ENCODE assay signal across 1 cellular context in genomic region chr2:190880374-190881073, GRCh38.
TF ChIP-seq lines count a peak whose summit lies in the region.

TSS of gene GLS (plus strand) at chr2:190880821. CDS start at chr2:190881085, 264 bp downstream.

TF ChIP-seq in HepG2, 621 proteins besides CTCF, POLR2A, EP300 and RAD21 (continued from another document and continues in another):
- TF ChIP-seq, protein P1, sequence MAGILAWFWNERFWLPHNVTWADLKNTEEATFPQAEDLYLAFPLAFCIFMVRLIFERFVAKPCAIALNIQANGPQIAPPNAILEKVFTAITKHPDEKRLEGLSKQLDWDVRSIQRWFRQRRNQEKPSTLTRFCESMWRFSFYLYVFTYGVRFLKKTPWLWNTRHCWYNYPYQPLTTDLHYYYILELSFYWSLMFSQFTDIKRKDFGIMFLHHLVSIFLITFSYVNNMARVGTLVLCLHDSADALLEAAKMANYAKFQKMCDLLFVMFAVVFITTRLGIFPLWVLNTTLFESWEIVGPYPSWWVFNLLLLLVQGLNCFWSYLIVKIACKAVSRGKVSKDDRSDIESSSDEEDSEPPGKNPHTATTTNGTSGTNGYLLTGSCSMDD (CRISPR knock-in tag; IDR thresholded peaks at IDR 0.05), result 0 out of 2 replicates have a peak, but pooled peaks have one; percentile 72
- TF ChIP-seq TMF1 (CRISPR knock-in tag; IDR thresholded peaks at IDR 0.05; ENCODE audit: low read depth) (no peak), AHR (CRISPR knock-in tag; IDR thresholded peaks at IDR 0.05) (peak; percentile 78; the same call in 1 of the 2 replicates), YEATS2 (CRISPR knock-in tag; IDR thresholded peaks at IDR 0.05; ENCODE audit: borderline replicate concordance) (0 out of 2 replicates have a peak, but pooled peaks have one; percentile 57), ZNF576 (CRISPR knock-in tag; IDR thresholded peaks at IDR 0.05) (no peak), ZNF280B (CRISPR knock-in tag; IDR thresholded peaks at IDR 0.05; ENCODE audit: borderline replicate concordance) (peak; percentile 72; the same call in 1 of the 2 replicates), ZNF30 (CRISPR knock-in tag; IDR thresholded peaks at IDR 0.05) (0 out of 2 replicates have a peak, but pooled peaks have one; percentile 38), MED8 (CRISPR knock-in tag; IDR thresholded peaks at IDR 0.05; ENCODE audit: insufficient replicate concordance) (peak; percentile 14), SOX6 (IDR thresholded peaks at IDR 0.05) (no peak), SOX6 (CRISPR knock-in tag; IDR thresholded peaks at IDR 0.05) (peak; percentile 41; the same call in 1 of the 2 replicates), SRF (IDR thresholded peaks at IDR 0.05; ENCODE audit: low read depth, low read length) (0 out of 2 replicates have a peak, but pooled peaks have one; percentile 28), NONO (IDR thresholded peaks at IDR 0.05) (no peak), NONO (CRISPR knock-in tag; conservative IDR thresholded peaks at IDR 0.05) (peak; percentile 48; the same call in 1 of the 2 replicates), AGO2 (optimal IDR thresholded peaks at IDR 0.05; ENCODE audit: low read depth, low read length) (peak; percentile 45), SETDB1 (CRISPR knock-in tag; IDR thresholded peaks at IDR 0.05; ENCODE audit: borderline replicate concordance) (no peak), NCOA2 (CRISPR knock-in tag; IDR thresholded peaks at IDR 0.05) (peak; percentile 62), ZNF646 (CRISPR knock-in tag; IDR thresholded peaks at IDR 0.05) (peak; percentile 74; the same call in 1 of the 2 replicates), ZNF24 (IDR thresholded peaks at IDR 0.05) (peak; percentile 50; the same call in 1 of the 2 replicates), PAWR (CRISPR knock-in tag; IDR thresholded peaks at IDR 0.05; ENCODE audit: borderline replicate concordance) (no peak), ZNF776 (CRISPR knock-in tag; IDR thresholded peaks at IDR 0.05) (no peak), FOSL2 (CRISPR knock-in tag; IDR thresholded peaks at IDR 0.05) (peak; percentile 34; the same call in 1 of the 2 replicates), SIX4 (CRISPR knock-in tag; IDR thresholded peaks at IDR 0.05) (no peak; the same call in 1 of the 2 replicates), ATF7-NPFF (CRISPR knock-in tag; IDR thresholded peaks at IDR 0.05; ENCODE audit: low read depth) (0 out of 2 replicates have a peak, but pooled peaks have one; percentile 38), KLF6 (CRISPR knock-in tag; IDR thresholded peaks at IDR 0.05) (peak; percentile 85; the same call in 1 of the 2 replicates), MEIS2 (CRISPR knock-in tag; IDR thresholded peaks at IDR 0.05) (peak; percentile 77), ISX (CRISPR knock-in tag; conservative IDR thresholded peaks at IDR 0.05) (peak; percentile 66; the same call in 1 of the 2 replicates), POLR2G (IDR thresholded peaks at IDR 0.05; ENCODE audit: low read depth, low read length) (peak; percentile 100)
- TF ChIP-seq, protein P2, sequence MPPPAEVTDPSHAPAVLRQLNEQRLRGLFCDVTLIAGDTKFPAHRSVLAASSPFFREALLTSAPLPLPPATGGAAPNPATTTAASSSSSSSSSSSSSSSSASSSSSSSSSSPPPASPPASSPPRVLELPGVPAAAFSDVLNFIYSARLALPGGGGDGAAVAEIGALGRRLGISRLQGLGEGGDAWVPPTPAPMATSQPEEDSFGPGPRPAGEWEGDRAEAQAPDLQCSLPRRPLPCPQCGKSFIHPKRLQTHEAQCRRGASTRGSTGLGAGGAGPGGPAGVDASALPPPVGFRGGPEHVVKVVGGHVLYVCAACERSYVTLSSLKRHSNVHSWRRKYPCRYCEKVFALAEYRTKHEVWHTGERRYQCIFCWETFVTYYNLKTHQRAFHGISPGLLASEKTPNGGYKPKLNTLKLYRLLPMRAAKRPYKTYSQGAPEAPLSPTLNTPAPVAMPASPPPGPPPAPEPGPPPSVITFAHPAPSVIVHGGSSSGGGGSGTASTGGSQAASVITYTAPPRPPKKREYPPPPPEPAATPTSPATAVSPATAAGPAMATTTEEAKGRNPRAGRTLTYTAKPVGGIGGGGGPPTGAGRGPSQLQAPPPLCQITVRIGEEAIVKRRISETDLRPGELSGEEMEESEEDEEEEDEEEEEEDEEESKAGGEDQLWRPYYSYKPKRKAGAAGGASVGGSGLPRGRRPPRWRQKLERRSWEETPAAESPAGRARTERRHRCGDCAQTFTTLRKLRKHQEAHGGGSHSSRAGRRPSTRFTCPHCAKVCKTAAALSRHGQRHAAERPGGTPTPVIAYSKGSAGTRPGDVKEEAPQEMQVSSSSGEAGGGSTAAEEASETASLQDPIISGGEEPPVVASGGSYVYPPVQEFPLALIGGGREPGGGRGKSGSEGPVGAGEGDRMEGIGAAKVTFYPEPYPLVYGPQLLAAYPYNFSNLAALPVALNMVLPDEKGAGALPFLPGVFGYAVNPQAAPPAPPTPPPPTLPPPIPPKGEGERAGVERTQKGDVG (CRISPR knock-in tag; IDR thresholded peaks at IDR 0.05; ENCODE audit: borderline replicate concordance), result peak; percentile 57; the same call in 1 of the 2 replicates
- TF ChIP-seq, protein P3, sequence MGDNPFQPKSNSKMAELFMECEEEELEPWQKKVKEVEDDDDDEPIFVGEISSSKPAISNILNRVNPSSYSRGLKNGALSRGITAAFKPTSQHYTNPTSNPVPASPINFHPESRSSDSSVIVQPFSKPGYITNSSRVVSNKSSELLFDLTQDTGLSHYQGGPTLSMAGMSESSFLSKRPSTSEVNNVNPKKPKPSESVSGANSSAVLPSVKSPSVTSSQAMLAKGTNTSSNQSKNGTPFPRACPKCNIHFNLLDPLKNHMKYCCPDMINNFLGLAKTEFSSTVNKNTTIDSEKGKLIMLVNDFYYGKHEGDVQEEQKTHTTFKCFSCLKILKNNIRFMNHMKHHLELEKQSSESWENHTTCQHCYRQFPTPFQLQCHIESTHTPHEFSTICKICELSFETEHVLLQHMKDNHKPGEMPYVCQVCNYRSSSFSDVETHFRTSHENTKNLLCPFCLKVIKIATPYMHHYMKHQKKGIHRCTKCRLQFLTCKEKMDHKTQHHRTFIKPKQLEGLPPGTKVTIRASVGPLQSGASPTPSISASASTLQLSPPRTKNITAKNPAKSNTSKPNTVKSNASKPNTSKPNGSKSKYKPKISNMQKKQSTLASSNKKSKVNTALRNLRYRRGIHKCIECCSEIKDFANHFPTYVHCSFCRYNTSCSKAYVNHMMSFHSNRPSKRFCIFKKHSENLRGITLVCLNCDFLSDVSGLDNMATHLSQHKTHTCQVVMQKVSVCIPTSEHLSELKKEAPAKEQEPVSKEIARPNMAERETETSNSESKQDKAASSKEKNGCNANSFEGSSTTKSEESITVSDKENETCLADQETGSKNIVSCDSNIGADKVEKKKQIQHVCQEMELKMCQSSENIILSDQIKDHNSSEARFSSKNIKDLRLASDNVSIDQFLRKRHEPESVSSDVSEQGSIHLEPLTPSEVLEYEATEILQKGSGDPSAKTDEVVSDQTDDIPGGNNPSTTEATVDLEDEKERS (CRISPR knock-in tag; IDR thresholded peaks at IDR 0.05), result peak; percentile 16; the same call in 1 of the 2 replicates
- TF ChIP-seq, protein P4, sequence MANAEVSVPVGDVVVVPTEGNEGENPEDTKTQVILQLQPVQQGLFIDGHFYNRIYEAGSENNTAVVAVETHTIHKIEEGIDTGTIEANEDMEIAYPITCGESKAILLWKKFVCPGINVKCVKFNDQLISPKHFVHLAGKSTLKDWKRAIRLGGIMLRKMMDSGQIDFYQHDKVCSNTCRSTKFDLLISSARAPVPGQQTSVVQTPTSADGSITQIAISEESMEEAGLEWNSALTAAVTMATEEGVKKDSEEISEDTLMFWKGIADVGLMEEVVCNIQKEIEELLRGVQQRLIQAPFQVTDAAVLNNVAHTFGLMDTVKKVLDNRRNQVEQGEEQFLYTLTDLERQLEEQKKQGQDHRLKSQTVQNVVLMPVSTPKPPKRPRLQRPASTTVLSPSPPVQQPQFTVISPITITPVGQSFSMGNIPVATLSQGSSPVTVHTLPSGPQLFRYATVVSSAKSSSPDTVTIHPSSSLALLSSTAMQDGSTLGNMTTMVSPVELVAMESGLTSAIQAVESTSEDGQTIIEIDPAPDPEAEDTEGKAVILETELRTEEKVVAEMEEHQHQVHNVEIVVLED (CRISPR knock-in tag; IDR thresholded peaks at IDR 0.05; ENCODE audit: borderline replicate concordance), result peak; percentile 60; the same call in 1 of the 2 replicates
- TF ChIP-seq, protein P5, sequence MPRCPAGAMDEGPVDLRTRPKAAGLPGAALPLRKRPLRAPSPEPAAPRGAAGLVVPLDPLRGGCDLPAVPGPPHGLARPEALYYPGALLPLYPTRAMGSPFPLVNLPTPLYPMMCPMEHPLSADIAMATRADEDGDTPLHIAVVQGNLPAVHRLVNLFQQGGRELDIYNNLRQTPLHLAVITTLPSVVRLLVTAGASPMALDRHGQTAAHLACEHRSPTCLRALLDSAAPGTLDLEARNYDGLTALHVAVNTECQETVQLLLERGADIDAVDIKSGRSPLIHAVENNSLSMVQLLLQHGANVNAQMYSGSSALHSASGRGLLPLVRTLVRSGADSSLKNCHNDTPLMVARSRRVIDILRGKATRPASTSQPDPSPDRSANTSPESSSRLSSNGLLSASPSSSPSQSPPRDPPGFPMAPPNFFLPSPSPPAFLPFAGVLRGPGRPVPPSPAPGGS (CRISPR knock-in tag; IDR thresholded peaks at IDR 0.05), result peak; percentile 70; the same call in 1 of the 2 replicates
